ENCODE assay signal across 8 cellular contexts in the genomic region with DNA sequence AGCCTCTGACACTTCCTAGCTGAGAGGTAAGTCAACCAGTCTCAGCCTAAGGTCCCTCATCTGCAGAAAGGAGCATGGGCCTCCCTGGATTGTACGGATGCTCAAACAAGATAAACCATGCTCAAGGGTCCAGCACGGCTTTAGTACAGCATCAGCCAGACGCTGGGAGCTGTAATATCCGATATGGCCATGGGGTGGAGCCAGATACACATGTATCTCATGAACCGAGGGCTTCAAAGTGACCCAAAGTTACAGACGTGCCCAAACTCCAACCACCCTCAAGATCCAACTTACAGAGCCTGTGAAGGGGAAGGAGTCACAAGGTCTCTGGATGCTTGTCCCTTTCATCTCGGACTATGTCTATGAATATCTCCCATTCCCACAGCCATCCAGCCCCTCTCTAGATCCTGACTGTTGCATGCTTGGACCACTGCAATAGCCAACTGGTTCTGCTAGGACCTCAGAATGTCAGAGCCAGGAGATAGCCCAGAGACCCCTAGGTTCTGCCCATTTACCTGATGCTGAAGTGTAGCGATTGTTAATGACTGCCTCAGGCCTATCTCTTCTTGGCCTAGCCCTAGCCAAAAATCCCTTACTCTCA.
DNase-seq lines count a peak whose midpoint lies in the region; ATAC-seq, FAIRE-seq and TF ChIP-seq lines count a peak whose summit lies in the region.

No MANE protein-coding gene starts in this region.

- no peaks in the 10 kb centered on the region for H3K9me3 Mint-ChIP-seq in activated CD4-positive, alpha-beta memory T cell treated with anti-CD3 and anti-CD28 coated beads for 36 hours

- TF ChIP-seq POLR2A in H54 (IDR thresholded peaks at IDR 0.05; ENCODE audit: low read depth, low read length), result no peak

- peaks cover 2% of the 10 kb centered on the region for H3K4me1 Mint-ChIP-seq in activated CD4-positive, alpha-beta memory T cell treated with anti-CD3 and anti-CD28 coated beads for 36 hours (ENCODE audit: low read depth)

- H3K27ac Mint-ChIP-seq in activated CD4-positive, alpha-beta memory T cell treated with anti-CD3 and anti-CD28 coated beads for 36 hours, result peak overlapping the region; percentile 4

- POLR2A ChIA-PET in activated CD4-positive, alpha-beta memory T cell treated with anti-CD3 and anti-CD28 coated beads for 36 hours (lab: Charles Lee), result interaction anchor here (1.1 kb wide), 1 partner anchor 143 kb away, joined by 3 read pairs; no protein-coding TSS in a partner anchor

- TF ChIP-seq CTCF in GM12864 (IDR thresholded peaks at IDR 0.05; ENCODE audit: low read depth, low read length, missing control alignments), result peak; percentile 93

- FAIRE-seq in H54 (lab: Jason Lieb, UNC), result no peak

- H3K27me3 Mint-ChIP-seq in activated CD4-positive, alpha-beta memory T cell treated with anti-CD3 and anti-CD28 coated beads for 36 hours, result no peaks in the 10 kb centered on the region

- DNase-seq in GM12864 (ENCODE audit: low read depth), result no peak
- peak; percentile 24 for DNase-seq in NCI-H748 treated with DMSO at 0.1 percent for 48 hours (lab: John Stamatoyannopoulos, UW)
- DNase-seq in activated CD4-positive, alpha-beta memory T cell treated with anti-CD3 and anti-CD28 coated beads for 36 hours, result peak; percentile 89
- peak; percentile 85 for DNase-seq in ecto neural progenitor cell (ENCODE audit: low spot score)
- DNase-seq in lung microvascular endothelial cell (ENCODE audit: low read depth in 2 of 2), result peak; percentile 77 to 80
- DNase-seq in stimulated activated CD8-positive, alpha-beta memory T cell treated with anti-CD3 and anti-CD28 coated beads, Interleukin-15, amount 100 ng/mL, for 4 hours (ENCODE audit: low read depth in 2 of 2), result peak; percentile 36 to 64
- DNase-seq in H54 (ENCODE audit: insufficient read length, low spot score), result no peak

- no peaks in the 10 kb centered on the region for H3K36me3 Mint-ChIP-seq in activated CD4-positive, alpha-beta memory T cell treated with anti-CD3 and anti-CD28 coated beads for 36 hours

- intact Hi-C loops in activated CD4-positive, alpha-beta memory T cell treated with anti-CD3 and anti-CD28 coated beads for 36 hours (cut with micrococcal nuclease), result loop anchor here (1.0 to 10.0 kb wide), 4 partner anchors 92 to 496 kb away; no protein-coding TSS in a partner anchor

- no peak overlapping the region for H3K4me3 ChIP-seq in GM12864 (ENCODE audit: low read depth, low read length)

- CTCF ChIA-PET in activated CD4-positive, alpha-beta memory T cell treated with anti-CD3 and anti-CD28 coated beads for 36 hours (lab: Charles Lee), result interaction anchor here (0.6 to 8.4 kb wide), 49 partner anchors 10 to 561 kb away, joined by 3 to 161 read pairs (median 4); a partner anchor contains a TSS

- H3K4me3 Mint-ChIP-seq in activated CD4-positive, alpha-beta memory T cell treated with anti-CD3 and anti-CD28 coated beads for 36 hours, result no peak overlapping the region

- peak; percentile 76 for ATAC-seq in HG02884 (IDR thresholded peaks at IDR 0.05; ENCODE audit: unreplicated experiment)

Comparison
In these comparisons a context has a peak if more than half of its experiments do, and no peak if none do; other contexts are left out.
1. DNase-seq: peak in NCI-H748 treated with DMSO at 0.1 percent for 48 hours (single experiment), activated CD4-positive, alpha-beta memory T cell treated with anti-CD3 and anti-CD28 coated beads for 36 hours (single experiment), ecto neural progenitor cell (single experiment), lung microvascular endothelial cell (2 of 2) and stimulated activated CD8-positive, alpha-beta memory T cell treated with anti-CD3 and anti-CD28 coated beads, Interleukin-15, amount 100 ng/mL, for 4 hours (2 of 2); none in GM12864 (single experiment) and H54 (single experiment).